ENCODE assay signal across 12 cellular contexts in genomic region chr18:11366410-11366809, GRCh38.
DNase-seq lines count a peak whose midpoint lies in the region; ATAC-seq, FAIRE-seq and TF ChIP-seq lines count a peak whose summit lies in the region.
"Had no signal": no experiment of that assay in that cellular context is flagged by ENCODE, and none has a peak within 500 bp of the region (broad histone marks: within the 10 kb centered on the region; RNA-seq: fewer than 3 reads in every experiment).

No MANE protein-coding gene starts in this region.

- H3K27me3 ChIP-seq in skeletal muscle satellite cell (ENCODE audit: control insufficient read depth, insufficient read depth, low read length) = no peaks in the 10 kb centered on the region

- H3K4me2 ChIP-seq in skeletal muscle satellite cell (ENCODE audit: low read length) = peak overlapping the region; percentile 67

- H3K9ac ChIP-seq in skeletal muscle satellite cell (ENCODE audit: low read depth, low read length) = peak overlapping the region; percentile 38

- ATAC-seq in left colon (no peak), HG02588 (IDR thresholded peaks at IDR 0.05; ENCODE audit: unreplicated experiment) (no peak), HG03460 (IDR thresholded peaks at IDR 0.05; ENCODE audit: unreplicated experiment) (no peak)
- ATAC-seq: T-helper 17 cell had no signal

- FAIRE-seq in H54 (lab: Jason Lieb, UNC) = peak; percentile 95
- FAIRE-seq in RCC 7860 (lab: Jason Lieb, UNC) = peak; percentile 15

- no peaks in the 10 kb centered on the region for H3K36me3 ChIP-seq in skeletal muscle satellite cell (ENCODE audit: insufficient read depth, low read length)

- H3K9me3 ChIP-seq in skeletal muscle satellite cell (replicated peaks; ENCODE audit: low read length) = no peaks in the 10 kb centered on the region

- peak overlapping the region; percentile 17 for H3K4me3 ChIP-seq in skeletal muscle satellite cell (ENCODE audit: low read length)

- H3K4me1 ChIP-seq in skeletal muscle satellite cell (ENCODE audit: control insufficient read depth, insufficient read depth, low read length) = peaks cover 22% of the 10 kb centered on the region

- TF ChIP-seq POLR2A in H54 (IDR thresholded peaks at IDR 0.05; ENCODE audit: low read depth, low read length) = no peak

- DNase-seq in H54 (ENCODE audit: insufficient read length, low spot score) (peak; percentile 11), RCC 7860 (ENCODE audit: low spot score) (peak; percentile 16), foreskin melanocyte (peak; percentile 98), left colon (no peak), NOMO-1 treated with DMSO at 0.1 percent for 48 hours (lab: John Stamatoyannopoulos, UW; ENCODE audit: unreplicated experiment) (no peak)
- DNase-seq: anterior cingulate cortex, erythroblast, occipital lobe, T-helper 17 cell had no signal

- intact Hi-C loops in left colon (cut with DNase I, micrococcal nuclease) = no loop called here

Comparison
In these comparisons a context has a peak if more than half of its experiments do, and no peak if none do; other contexts are left out.
1. DNase-seq: peak in H54 (single experiment), RCC 7860 (single experiment) and foreskin melanocyte (single experiment); none in left colon (0 of 2) and NOMO-1 treated with DMSO at 0.1 percent for 48 hours (single experiment).